Comparison of ENCODE assay signal across 11 cellular contexts in genomic region chr2:240392084-240392947, GRCh38. TPM values are rescaled to one million over a fixed set of nuclear protein-coding genes. Genes with fewer than 3 reads are reported as not detected.
DNase-seq lines count a peak whose midpoint lies in the region; TF ChIP-seq lines count a peak whose summit lies in the region.
"Had no signal": no experiment of that assay in that cellular context is flagged by ENCODE, and none has a peak within 500 bp of the region (broad histone marks: within the 10 kb centered on the region; RNA-seq: fewer than 3 reads in every experiment).

No MANE protein-coding gene starts in this region.

- peak overlapping the region; percentile 36 for H4K91ac ChIP-seq in trophoblast cell (ENCODE audit: low read depth, low read length)

- in situ Hi-C loops in GM23248 (cut with MboI): no loop called here

- H3K4me1 ChIP-seq in Loucy (ENCODE audit: insufficient read depth, low read length, poor library complexity, severe bottlenecking): peaks cover 39% of the 10 kb centered on the region
- peaks cover 6 to 15% of the 10 kb centered on the region in 2 experiments for H3K4me1 ChIP-seq in trophoblast cell (ENCODE audit: control insufficient read depth in 1 of 2, insufficient read depth in 2 of 2, low read length in 2 of 2)
- peaks cover 4% of the 10 kb centered on the region for H3K4me1 ChIP-seq in effector memory CD4-positive, alpha-beta T cell (ENCODE audit: control insufficient read depth, insufficient read depth, low read length, poor library complexity, severe bottlenecking)
- H3K4me1 ChIP-seq in GM23248 (ENCODE audit: insufficient read depth): peaks cover 10% of the 10 kb centered on the region

- H3K4me2 ChIP-seq in Loucy (ENCODE audit: low read depth, low read length, poor library complexity, severe bottlenecking) (peak overlapping the region; percentile 58), trophoblast cell (ENCODE audit: low read length) (no peak overlapping the region), GM23248 (ENCODE audit: unreplicated experiment) (no peak overlapping the region)
- H3K4me2 ChIP-seq: hepatocyte had no signal

- H3K23ac ChIP-seq in trophoblast cell (ENCODE audit: low read length): no peak overlapping the region

- H3K18ac ChIP-seq in trophoblast cell (ENCODE audit: low read length): no peak overlapping the region

- H3K9me2 ChIP-seq in Loucy (replicated peaks; ENCODE audit: low read depth, low read length): no peaks in the 10 kb centered on the region
- H3K9me2 ChIP-seq in GM23248 (ENCODE audit: insufficient read depth): no peaks in the 10 kb centered on the region

- H2AFZ ChIP-seq in Loucy (ENCODE audit: low read length) (peak overlapping the region; percentile 69), trophoblast cell (ENCODE audit: insufficient read depth, low read length, poor library complexity) (no peak overlapping the region), GM23248 (no peak overlapping the region)
- H2AFZ ChIP-seq: hepatocyte had no signal

- peak overlapping the region; percentile 5 for H4K8ac ChIP-seq in trophoblast cell (ENCODE audit: low read depth, low read length)

- H4K12ac ChIP-seq in trophoblast cell (ENCODE audit: low read depth, low read length): no peak overlapping the region

- H3K79me1 ChIP-seq in trophoblast cell (ENCODE audit: low read length): peaks cover 5% of the 10 kb centered on the region

- no peak for TF ChIP-seq CTCF in Loucy (conservative IDR thresholded peaks at IDR 0.05; ENCODE audit: low read length)
- TF ChIP-seq CTCF in foreskin fibroblast (IDR thresholded peaks at IDR 0.05; ENCODE audit: low read depth, low read length): no peak

- peak overlapping the region; percentile 27 for H2BK120ac ChIP-seq in trophoblast cell (ENCODE audit: insufficient read depth, low read length, poor library complexity)

- H2AK5ac ChIP-seq in trophoblast cell (ENCODE audit: low read length): no peak overlapping the region

- H3F3A ChIP-seq in Loucy (ENCODE audit: low read depth): no peaks in the 10 kb centered on the region
- H3F3A ChIP-seq in GM23248 (ENCODE audit: insufficient read depth): no peaks in the 10 kb centered on the region

- DNase-seq in COLO829 (ENCODE audit: low spot score) (peak; percentile 45), foreskin fibroblast (peak; percentile 67 to 87), trophoblast cell (no peak), SKM-1 (lab: John Stamatoyannopoulos, UW; ENCODE audit: unreplicated experiment) (no peak), GM23248 (no peak)
- no peak for DNase-seq in effector memory CD4-positive, alpha-beta T cell
- DNase-seq: NCI-H187 treated with DMSO at 0.1 percent for 48 hours; OCI-M1; stimulated activated CD4-positive, alpha-beta T cell treated with anti-CD3 and anti-CD28 coated beads, Interleukin-4, amount 100 ng/mL, for 24 hours had no signal

- no peak overlapping the region for H2BK5ac ChIP-seq in trophoblast cell (ENCODE audit: low read depth, low read length, poor library complexity)

- H3K36me3 ChIP-seq in Loucy (ENCODE audit: insufficient read depth, low read length): no peaks in the 10 kb centered on the region
- H3K36me3 ChIP-seq in trophoblast cell (ENCODE audit: control insufficient read depth in 1 of 2, insufficient read depth in 2 of 2, low read length in 2 of 2): no peaks in the 10 kb centered on the region
- no peaks in the 10 kb centered on the region for H3K36me3 ChIP-seq in effector memory CD4-positive, alpha-beta T cell (ENCODE audit: control insufficient read depth, insufficient read depth, low read length)
- H3K36me3 ChIP-seq in GM23248 (ENCODE audit: low read depth): no peaks in the 10 kb centered on the region

- H3K4me3 ChIP-seq in Loucy (ENCODE audit: low read length, poor library complexity, severe bottlenecking) (peak overlapping the region; percentile 40), foreskin fibroblast (ENCODE audit: low read depth in 1 of 2, low read length in 2 of 2) (no peak overlapping the region), trophoblast cell (ENCODE audit: low read depth, low read length) (no peak overlapping the region), GM23248 (no peak overlapping the region)
- no peak overlapping the region for H3K4me3 ChIP-seq in effector memory CD4-positive, alpha-beta T cell (ENCODE audit: insufficient read depth, low read depth, low read length, poor library complexity, severe bottlenecking)
- H3K4me3 ChIP-seq: hepatocyte had no signal

- H3K4ac ChIP-seq in trophoblast cell (ENCODE audit: low read depth, low read length): no peak overlapping the region

- peak overlapping the region; percentile 14 for H3K14ac ChIP-seq in trophoblast cell (ENCODE audit: low read length)

- H3K9me3 ChIP-seq in Loucy (ENCODE audit: insufficient read depth, low read depth, low read length) (no peaks in the 10 kb centered on the region), trophoblast cell (ENCODE audit: insufficient read depth, low read depth, low read length) (peaks cover 12% of the 10 kb centered on the region), GM23248 (ENCODE audit: low read depth) (no peaks in the 10 kb centered on the region)
- no peaks in the 10 kb centered on the region for H3K9me3 ChIP-seq in effector memory CD4-positive, alpha-beta T cell (ENCODE audit: control insufficient read depth, low read length)

- no peaks in the 10 kb centered on the region for H3K27me3 ChIP-seq in Loucy (ENCODE audit: insufficient read depth, low read length, poor library complexity, severe bottlenecking)
- H3K27me3 ChIP-seq in trophoblast cell (ENCODE audit: insufficient read depth, low read length): no peaks in the 10 kb centered on the region
- H3K27me3 ChIP-seq in effector memory CD4-positive, alpha-beta T cell (replicated peaks; ENCODE audit: control insufficient read depth, insufficient read depth, low read length, poor library complexity, severe bottlenecking): no peaks in the 10 kb centered on the region
- no peaks in the 10 kb centered on the region for H3K27me3 ChIP-seq in GM23248 (replicated peaks; ENCODE audit: insufficient read depth)
- H3K27me3 ChIP-seq: hepatocyte had no signal

- H3K79me2 ChIP-seq in Loucy (ENCODE audit: insufficient read depth, low read length) (peaks cover 3% of the 10 kb centered on the region; the same call in 1 of the 2 replicates), trophoblast cell (ENCODE audit: control insufficient read depth, insufficient read depth, low read length, poor library complexity) (no peaks in the 10 kb centered on the region), GM23248 (ENCODE audit: insufficient read depth) (no peaks in the 10 kb centered on the region)
- H3K79me2 ChIP-seq: hepatocyte had no signal

- H2BK12ac ChIP-seq in trophoblast cell (ENCODE audit: low read length): peak overlapping the region; percentile 19

- WGBS in trophoblast cell (ENCODE audit: extremely low coverage, insufficient coverage, insufficient read length): no CpG with 5 or more reads among the region's 31 CpGs
- WGBS in GM23248 (ENCODE audit: low coverage in 1 of 2, low lambda C conversion rate in 2 of 2, missing lambda C conversion rate in 2 of 2), 2 experiments: 84 to 85% methylated on average over 20 to 31 of the region's 31 CpGs

- H3K27ac ChIP-seq in trophoblast cell (ENCODE audit: low read depth, low read length) (no peak overlapping the region), GM23248 (no peak overlapping the region)
- no peak overlapping the region for H3K27ac ChIP-seq in effector memory CD4-positive, alpha-beta T cell (ENCODE audit: insufficient read depth, low read length, poor library complexity, severe bottlenecking)
- H3K27ac ChIP-seq: hepatocyte had no signal

- H4K20me1 ChIP-seq in Loucy (ENCODE audit: insufficient read depth, low read length, poor library complexity, severe bottlenecking) (no peaks in the 10 kb centered on the region), GM23248 (ENCODE audit: insufficient read depth) (no peaks in the 10 kb centered on the region)

- H3K9ac ChIP-seq in Loucy (ENCODE audit: low read depth, low read length, poor library complexity, severe bottlenecking): peak overlapping the region; percentile 61
- H3K9ac ChIP-seq in trophoblast cell (ENCODE audit: low read length): no peak overlapping the region
- no peak overlapping the region for H3K9ac ChIP-seq in GM23248

RNA-seq across cellular contexts. Expression of gene GPC1, which starts 43.1 kb away (rescaled TPM):
- 114 and 122 TPM in 2 replicates for polyA plus RNA-seq in trophoblast cell (2013)
- total RNA-seq in GM23248 (2014; rRNA removed; shearing (Covaris generic)): 88.2 and 101 TPM in 2 replicates
- polyA plus RNA-seq in GM23248 (2016; fragmentation: Nextera tagmentation; extraction: Ambion mirVana): 66.4 and 71.6 TPM in 2 replicates

Comparison
In these comparisons a context has a peak if more than half of its experiments do, and no peak if none do; other contexts are left out.
1. DNase-seq: peak in COLO829 (single experiment) and foreskin fibroblast (2 of 2); none in trophoblast cell (0 of 2), SKM-1 (single experiment), effector memory CD4-positive, alpha-beta T cell (0 of 3) and GM23248 (single experiment).